8 cellular contexts compared by ENCODE assay signal in the genomic region with DNA sequence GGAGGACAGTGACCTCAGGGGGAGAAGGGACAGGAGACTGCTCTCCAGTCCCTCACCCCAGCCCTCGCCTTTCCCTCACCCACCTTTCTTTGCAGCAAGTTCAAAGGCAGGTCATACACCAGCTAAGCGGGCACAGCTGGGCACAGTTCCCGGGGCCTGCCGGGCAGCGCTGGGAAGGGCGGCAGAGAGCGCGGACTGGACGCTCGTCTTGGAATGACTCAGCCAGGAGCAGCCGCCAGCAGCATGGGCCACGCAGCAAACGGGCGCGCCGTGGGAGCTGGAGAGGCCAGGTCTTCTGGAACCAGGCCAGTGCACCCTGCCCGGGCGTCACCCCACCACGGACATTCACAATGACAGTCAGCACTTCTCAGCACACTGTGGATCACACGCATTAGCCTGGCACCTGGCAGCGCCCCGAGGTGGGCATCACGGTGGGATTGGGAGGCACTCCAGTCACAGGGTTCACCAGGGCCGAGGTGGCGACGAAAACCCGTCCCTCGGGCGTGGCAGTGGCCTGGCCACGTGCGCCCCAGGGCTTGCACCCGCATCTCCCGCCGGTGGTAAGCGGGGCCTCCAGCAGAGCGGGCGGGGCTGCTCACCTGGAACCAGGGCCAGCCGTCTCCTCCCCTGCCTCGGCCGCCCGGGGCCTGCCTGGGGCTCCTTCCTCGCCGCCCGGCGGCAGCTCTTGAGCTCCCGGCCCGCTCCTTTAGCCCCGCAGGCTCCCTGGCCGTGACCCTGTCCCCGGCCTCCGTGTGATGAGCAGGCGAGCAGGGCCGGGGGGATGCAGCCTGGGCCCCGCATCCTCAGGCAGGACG. TPM values are rescaled to one million over a fixed set of nuclear protein-coding genes. Genes with fewer than 3 reads are reported as not detected.
DNase-seq lines count a peak whose midpoint lies in the region; ATAC-seq, FAIRE-seq and TF ChIP-seq lines count a peak whose summit lies in the region.

No MANE protein-coding gene starts in this region.

- ATAC-seq in HG03095 (IDR thresholded peaks at IDR 0.05; ENCODE audit: unreplicated experiment): no peak

- peak overlapping the region; percentile 82 for H3K9ac ChIP-seq in endothelial cell of umbilical vein (replicated peaks; ENCODE audit: extremely low read depth, insufficient read depth, low read length)

- no peaks in the 10 kb centered on the region for H3K9me3 ChIP-seq in endothelial cell of umbilical vein (replicated peaks; ENCODE audit: control insufficient read depth, insufficient read depth, low read length)

- H3K36me3 ChIP-seq in endothelial cell of umbilical vein (ENCODE audit: control insufficient read depth in 2 of 2, extremely low read depth in 1 of 2, insufficient read depth in 2 of 2, low read length in 2 of 2): no peaks in the 10 kb centered on the region

- peak overlapping the region; percentile 78 for H3K27ac ChIP-seq in endothelial cell of umbilical vein (ENCODE audit: insufficient read depth, low read depth, low read length)

- TSS peak; percentile 81 for BruUV-seq in endothelial cell of umbilical vein (replicated peaks; lab: Mats Ljungman, UMichigan)

- H3K4me3 ChIP-seq in HFF-Myc (replicated peaks; ENCODE audit: low read depth, low read length) (peak overlapping the region; percentile 45), endothelial cell of umbilical vein (replicated peaks in 1 of 3; ENCODE audit: insufficient read depth in 1 of 3, low read depth in 1 of 3, low read length in 3 of 3) (peak overlapping the region; percentile 6 to 60 (median 42))

- intact Hi-C loops in endothelial cell of umbilical vein (cut with micrococcal nuclease): loop anchor here (1.0 to 2.0 kb wide), 9 partner anchors 39 to 440 kb away; partner anchors contain the start of gene MAPK8

- POLR2A ChIA-PET in endothelial cell of umbilical vein (lab: Charles Lee): interaction anchor here (0.6 to 1.4 kb wide), 2 partner anchors 146 to 289 kb away, joined by 3 to 4 read pairs; no protein-coding TSS in a partner anchor

- DNase-seq in NCI-H1417 (lab: John Stamatoyannopoulos, UW) (peak; percentile 17 to 83 (median 78)), NCI-H1417 treated with DMSO at 0.1 percent for 48 hours (lab: John Stamatoyannopoulos, UW) (no peak), HFF-Myc (ENCODE audit: extremely low read depth, low read depth) (no peak), RKO (ENCODE audit: low spot score) (peak; percentile 92), endothelial cell of umbilical vein (ENCODE audit: low read depth, low spot score) (peak; percentile 81), midbrain (lab: John Stamatoyannopoulos, UW) (peak; percentile 73), ureter (ENCODE audit: low spot score) (peak; percentile 70)

- no peak for TF ChIP-seq CTCF in HFF-Myc (IDR thresholded peaks at IDR 0.05; ENCODE audit: low read depth, low read length, missing control alignments)
- TF ChIP-seq CTCF in endothelial cell of umbilical vein (IDR thresholded peaks at IDR 0.05; ENCODE audit: extremely low read depth in 1 of 2, insufficient read depth in 1 of 2, low read depth in 1 of 2, low read length in 2 of 2): no peak

- H3K9me1 ChIP-seq in endothelial cell of umbilical vein (replicated peaks; ENCODE audit: control insufficient read depth, extremely low read depth, insufficient read depth, low read length): no peaks in the 10 kb centered on the region

- H3K4me2 ChIP-seq in endothelial cell of umbilical vein (ENCODE audit: insufficient read depth, low read length): peak overlapping the region; percentile 78

- no peaks in the 10 kb centered on the region for H3K27me3 ChIP-seq in endothelial cell of umbilical vein (ENCODE audit: control insufficient read depth in 2 of 2, insufficient read depth in 2 of 2, low read length in 2 of 2)

- TF ChIP-seq POLR2A in endothelial cell of umbilical vein (IDR thresholded peaks at IDR 0.05; ENCODE audit: low read depth, low read length): peak; percentile 40

- H2AFZ ChIP-seq in endothelial cell of umbilical vein (ENCODE audit: low read depth, low read length): peak overlapping the region; percentile 64

- H3K4me1 ChIP-seq in endothelial cell of umbilical vein (ENCODE audit: control insufficient read depth, extremely low read depth, insufficient read depth, low read length): peaks cover 20% of the 10 kb centered on the region

- no peaks in the 10 kb centered on the region for H4K20me1 ChIP-seq in endothelial cell of umbilical vein (replicated peaks; ENCODE audit: control insufficient read depth, extremely low read depth, insufficient read depth, low read length)

- H3K79me2 ChIP-seq in endothelial cell of umbilical vein (ENCODE audit: control insufficient read depth, insufficient read depth, low read length): no peaks in the 10 kb centered on the region

- FAIRE-seq in endothelial cell of umbilical vein (lab: Jason Lieb, UNC): peak; percentile 85

- CTCF ChIA-PET in endothelial cell of umbilical vein (lab: Charles Lee): interaction anchor here (0.6 to 6.2 kb wide), 87 partner anchors 8 to 897 kb away, joined by 3 to 445 read pairs (median 6); partner anchors contain the start of genes ARHGAP22 and ERCC6

- dilution Hi-C loops in endothelial cell of umbilical vein (cut with MboI; ENCODE audit: extremely low pct_ligation_motif_present, low sequenced_read_pairs): no loop called here

TF ChIP-seq in endothelial cell of umbilical vein, 7 proteins besides CTCF, POLR2A, EP300 and RAD21:
- peak; percentile 66 for TF ChIP-seq FOS (IDR thresholded peaks at IDR 0.05; ENCODE audit: borderline replicate concordance, insufficient read depth, low read length)
- peak; percentile 16 for TF ChIP-seq POLR2AphosphoS5 (IDR thresholded peaks at IDR 0.05; ENCODE audit: insufficient read depth, low read depth, low read length)
- no peak for TF ChIP-seq EZH2 (IDR thresholded peaks at IDR 0.05; ENCODE audit: borderline replicate concordance, low read depth, low read length, severe bottlenecking)

RNA-seq across cellular contexts. Expression of gene WDFY4, which starts 29.0 kb away (rescaled TPM):
- total RNA-seq in endothelial cell of umbilical vein (10.2 and 10.5 TPM in 2 replicates), ureter (7.0 TPM)
- 10.1 and 11.7 TPM in 2 replicates for polyA plus RNA-seq in endothelial cell of umbilical vein
- polyA plus RNA-seq in endothelial cell of umbilical vein (2011; cell fraction: cytosol; rRNA removed): 4.1 and 7.2 TPM in 2 replicates
- 11.2 and 11.3 TPM in 2 replicates for polyA plus RNA-seq in endothelial cell of umbilical vein (2011; cell fraction: nucleus; rRNA removed)
- 5.1 and 8.1 TPM in 2 replicates for polyA plus RNA-seq in endothelial cell of umbilical vein (2012)
- polyA minus RNA-seq in endothelial cell of umbilical vein: 6.3 and 7.0 TPM in 2 replicates
- not detected for polyA minus RNA-seq in endothelial cell of umbilical vein (2011; cell fraction: cytosol; rRNA and poly(A)+ RNA removed)
- polyA minus RNA-seq in endothelial cell of umbilical vein (2011; cell fraction: nucleus; rRNA and poly(A)+ RNA removed): 4.0 and 4.1 TPM in 2 replicates

RNA-seq across cellular contexts. Expression of gene ARHGAP22, which starts 50.8 kb away (rescaled TPM):
- total RNA-seq in endothelial cell of umbilical vein (48.6 and 50.3 TPM in 2 replicates), ureter (4.6 TPM)
- 8.0 and 8.6 TPM in 2 replicates for polyA plus RNA-seq in endothelial cell of umbilical vein
- polyA plus RNA-seq in endothelial cell of umbilical vein (2011; cell fraction: cytosol; rRNA removed): 10.2 and 10.4 TPM in 2 replicates
- 33.5 and 38.8 TPM in 2 replicates for polyA plus RNA-seq in endothelial cell of umbilical vein (2011; cell fraction: nucleus; rRNA removed)
- 56.6 and 69.1 TPM in 2 replicates for polyA plus RNA-seq in endothelial cell of umbilical vein (2012)
- polyA minus RNA-seq in endothelial cell of umbilical vein: 23.0 and 28.5 TPM in 2 replicates
- polyA minus RNA-seq in endothelial cell of umbilical vein (2011; cell fraction: cytosol; rRNA and poly(A)+ RNA removed): not detected
- 47.4 and 50.7 TPM in 2 replicates for polyA minus RNA-seq in endothelial cell of umbilical vein (2011; cell fraction: nucleus; rRNA and poly(A)+ RNA removed)

Comparison
In these comparisons a context has a peak if more than half of its experiments do, and no peak if none do; other contexts are left out.
1. DNase-seq: peak in NCI-H1417 (3 of 3), RKO (single experiment), endothelial cell of umbilical vein (single experiment), midbrain (single experiment) and ureter (single experiment); none in NCI-H1417 treated with DMSO at 0.1 percent for 48 hours (single experiment) and HFF-Myc (single experiment).